10 cellular contexts compared by ENCODE assay signal in the genomic region with DNA sequence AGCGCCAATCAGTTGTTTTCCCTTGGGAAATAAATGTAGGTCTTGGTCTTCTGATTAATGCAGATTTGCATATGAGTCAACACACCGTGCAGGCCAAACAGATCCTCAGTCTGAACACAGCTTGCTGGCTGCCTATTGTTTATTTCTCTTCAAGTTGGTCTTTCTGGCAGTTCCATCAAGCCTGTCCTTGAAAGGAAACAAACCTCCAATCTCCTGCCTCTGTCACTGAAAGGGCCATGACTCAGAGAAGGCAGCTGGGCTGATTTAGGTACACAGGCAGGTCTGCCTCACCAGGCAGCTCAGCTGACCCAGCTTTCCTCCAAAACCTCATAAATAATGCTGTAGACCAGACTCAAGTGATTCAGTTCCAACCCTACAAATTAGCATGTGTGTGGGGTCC.
DNase-seq lines count a peak whose midpoint lies in the region; ATAC-seq and TF ChIP-seq lines count a peak whose summit lies in the region.
"Had no signal": no experiment of that assay in that cellular context is flagged by ENCODE, and none has a peak within 500 bp of the region (broad histone marks: within the 10 kb centered on the region; RNA-seq: fewer than 3 reads in every experiment).

No MANE protein-coding gene starts in this region.

- no peaks in the 10 kb centered on the region for H3K27me3 ChIP-seq in ascending aorta

- TF ChIP-seq CTCF in retinal pigment epithelial cell (conservative IDR thresholded peaks at IDR 0.05; ENCODE audit: low read depth, low read length) = no peak
- no peak for TF ChIP-seq CTCF in ascending aorta (IDR thresholded peaks at IDR 0.05)

- DNase-seq in NCI-H748 (lab: John Stamatoyannopoulos, UW; ENCODE audit: unreplicated experiment) (peak; percentile 6), NCI-H748 treated with DMSO at 0.1 percent for 48 hours (lab: John Stamatoyannopoulos, UW) (no peak), NCI-H2107 treated with DMSO at 0.1 percent for 48 hours (lab: John Stamatoyannopoulos, UW; ENCODE audit: unreplicated experiment) (peak; percentile 92), dedifferentiated amniotic fluid mesenchymal stem cell (ENCODE audit: extremely low spot score) (peak; percentile 56), retinal pigment epithelial cell (ENCODE audit: low read depth) (peak; percentile 92), ascending aorta (ENCODE audit: low spot score in 2 of 2) (no peak)
- no peak for DNase-seq in central memory CD4-positive, alpha-beta T cell

- peaks cover 0 to 39% of the 10 kb centered on the region in 2 donors for H3K36me3 ChIP-seq in ascending aorta

- H3K9me3 ChIP-seq in ascending aorta = no peaks in the 10 kb centered on the region
- H3K9me3 ChIP-seq: A549 had no signal

- intact Hi-C loops in ascending aorta (cut with DNase I) = no loop called here

- H3K27ac ChIP-seq in ascending aorta = peak overlapping the region in 1 of 2 donors; percentile 22
- H3K27ac ChIP-seq: A549, HL-60 had no signal

- no peaks in the 10 kb centered on the region for H3K4me1 ChIP-seq in ascending aorta
- H3K4me1 ChIP-seq: A549 had no signal

- no peak for ATAC-seq in GM21515 (IDR thresholded peaks at IDR 0.05; ENCODE audit: unreplicated experiment)

- no peak overlapping the region for H3K4me3 ChIP-seq in retinal pigment epithelial cell (ENCODE audit: low read length)
- H3K4me3 ChIP-seq in ascending aorta = no peak overlapping the region
- H3K4me3 ChIP-seq: A549 had no signal

Comparison
In these comparisons a context has a peak if more than half of its experiments do, and no peak if none do; other contexts are left out.
1. DNase-seq: peak in NCI-H748 (single experiment), NCI-H2107 treated with DMSO at 0.1 percent for 48 hours (single experiment), dedifferentiated amniotic fluid mesenchymal stem cell (single experiment) and retinal pigment epithelial cell (single experiment); none in NCI-H748 treated with DMSO at 0.1 percent for 48 hours (single experiment), central memory CD4-positive, alpha-beta T cell (single experiment) and ascending aorta (0 of 2).